In genomic region chr16:50928065-50928464, GRCh38 we compare ENCODE assay signal across 28 cellular contexts.
DNase-seq lines count a peak whose midpoint lies in the region; ATAC-seq and TF ChIP-seq lines count a peak whose summit lies in the region.
"Had no signal": no experiment of that assay in that cellular context is flagged by ENCODE, and none has a peak within 500 bp of the region (broad histone marks: within the 10 kb centered on the region; RNA-seq: fewer than 3 reads in every experiment).

No MANE protein-coding gene starts in this region.

- H3K9me3 ChIP-seq in breast epithelium (no peaks in the 10 kb centered on the region), lung (ENCODE audit: control insufficient read depth in 2 of 2, insufficient read depth in 1 of 2, low read length in 1 of 2) (no peaks in the 10 kb centered on the region)
- H3K9me3 ChIP-seq: BE2C, SJSA1 had no signal

- BruUV-seq in MCF 10A (replicated peaks; lab: Mats Ljungman, UMichigan) = no TSS peak

- TF ChIP-seq CTCF in MCF 10A (IDR thresholded peaks at IDR 0.05; ENCODE audit: unreplicated experiment) = no peak
- TF ChIP-seq CTCF in breast epithelium (IDR thresholded peaks at IDR 0.05) = no peak
- no peak for TF ChIP-seq CTCF in lung (IDR thresholded peaks at IDR 0.05; ENCODE audit: control extremely low read depth, extremely low read depth)

- WGBS in lung, 2 donors = 54 to 73% methylated on average over 5 of the region's 5 CpGs

- H3K36me3 ChIP-seq in breast epithelium (no peaks in the 10 kb centered on the region), lung (ENCODE audit: control insufficient read depth in 2 of 2, insufficient read depth in 2 of 2, low read length in 2 of 2) (no peaks in the 10 kb centered on the region)
- H3K36me3 ChIP-seq: BE2C, SJSA1 had no signal

- DNase-seq in MCF 10A (ENCODE audit: unreplicated experiment) (peak; percentile 73), breast epithelium (ENCODE audit: low spot score in 2 of 2) (no peak), left lobe of liver (ENCODE audit: low spot score) (peak; percentile 86), lung (ENCODE audit: low spot score) (peak; percentile 60), NCI-H2107 (lab: John Stamatoyannopoulos, UW) (no peak)
- DNase-seq: 8988T; ACHN; BE2C; CD8-positive, alpha-beta memory T cell; DMS 273 treated with DMSO at 0.1 percent for 48 hours; DMS79; EL; GDM1; GOT3; HCEC 1CT; NCI-H1092 treated with DMSO at 0.1 percent for 48 hours; NCI-H1436 treated with DMSO at 0.1 percent for 48 hours; NCI-H187 treated with DMSO at 0.1 percent for 48 hours; NCI-H524; NCI-H748 treated with DMSO at 0.1 percent for 48 hours; NK-92 treated with Interleukin-12 subunit alpha and Interleukin-12 subunit beta, amount 100 ng/mL, for 24 hours; PC-3; Right ventricle myocardium superior had no signal

- H3K9me3 Mint-ChIP-seq in MCF 10A (ENCODE audit: unreplicated experiment) = no peaks in the 10 kb centered on the region

- H3K4me3 Mint-ChIP-seq in MCF 10A (ENCODE audit: unreplicated experiment) = no peak overlapping the region
- H3K4me3 Mint-ChIP-seq: CD14-positive monocyte; CD8-positive, alpha-beta memory T cell had no signal

- H3K27ac Mint-ChIP-seq in MCF 10A (ENCODE audit: low read depth, unreplicated experiment) = no peak overlapping the region
- H3K27ac Mint-ChIP-seq: CD14-positive monocyte; CD8-positive, alpha-beta memory T cell had no signal

- ATAC-seq in left lobe of liver (peak; percentile 93), lung (ENCODE audit: insufficient read depth, low FRiP score) (peak; percentile 69), HG03342 (IDR thresholded peaks at IDR 0.05; ENCODE audit: unreplicated experiment) (no peak), GM21390 (IDR thresholded peaks at IDR 0.05; ENCODE audit: unreplicated experiment) (no peak)
- ATAC-seq: GM12878, PC-3 had no signal

- no peaks in the 10 kb centered on the region for H3K36me3 Mint-ChIP-seq in MCF 10A (ENCODE audit: insufficient read depth, unreplicated experiment)
- H3K36me3 Mint-ChIP-seq: CD14-positive monocyte; CD8-positive, alpha-beta memory T cell had no signal

- no peaks in the 10 kb centered on the region for H3K4me1 ChIP-seq in breast epithelium
- no peaks in the 10 kb centered on the region for H3K4me1 ChIP-seq in lung (ENCODE audit: control insufficient read depth in 2 of 2, insufficient read depth in 2 of 2, low read length in 2 of 2)
- H3K4me1 ChIP-seq: BE2C, SJSA1 had no signal

- peaks cover 11% of the 10 kb centered on the region for H3K27me3 Mint-ChIP-seq in MCF 10A (ENCODE audit: insufficient read depth, unreplicated experiment)

- H3K27me3 ChIP-seq in breast epithelium = peaks cover 0 to 14% of the 10 kb centered on the region in 2 donors
- H3K27me3 ChIP-seq in lung (ENCODE audit: control insufficient read depth, insufficient read depth) = no peaks in the 10 kb centered on the region
- H3K27me3 ChIP-seq: BE2C, SJSA1 had no signal

- H3K4me3 ChIP-seq in breast epithelium (no peak overlapping the region), lung (no peak overlapping the region)
- H3K4me3 ChIP-seq: GM12878, SJSA1 had no signal

- no peak overlapping the region for H3K27ac ChIP-seq in breast epithelium
- no peak overlapping the region for H3K27ac ChIP-seq in lung (ENCODE audit: low read depth in 1 of 2, low read length in 1 of 2)
- H3K27ac ChIP-seq: SJSA1 had no signal

- intact Hi-C loops in MCF 10A (cut with micrococcal nuclease) (no loop called here), breast epithelium (cut with DNase I; ENCODE audit: low total_unique reads) (loop anchor here (10.0 kb wide), 1 partner anchor 1713 kb away; no protein-coding TSS in a partner anchor)

- POLR2A ChIA-PET in MCF 10A (lab: Yijun Ruan, JAX) = interaction anchor here (0.7 kb wide), 1 partner anchor 651 kb away, joined by 3 read pairs; no protein-coding TSS in a partner anchor

- H3K4me1 Mint-ChIP-seq in MCF 10A (ENCODE audit: insufficient read depth, unreplicated experiment) = peaks cover 49% of the 10 kb centered on the region
- H3K4me1 Mint-ChIP-seq: CD8-positive, alpha-beta memory T cell had no signal

- no peak for TF ChIP-seq POLR2A in breast epithelium (IDR thresholded peaks at IDR 0.05)

- CTCF ChIA-PET in MCF 10A (lab: Yijun Ruan, JAX) = no interaction called here

Comparison
In these comparisons a context has a peak if more than half of its experiments do, and no peak if none do; other contexts are left out.
1. DNase-seq: peak in MCF 10A (single experiment), left lobe of liver (single experiment) and lung (single experiment); none in breast epithelium (0 of 2) and NCI-H2107 (single experiment).
2. ATAC-seq: peak in left lobe of liver (single experiment) and lung (single experiment); none in HG03342 (single experiment) and GM21390 (single experiment).